ENCODE assay signal across 18 cellular contexts in the genomic region with DNA sequence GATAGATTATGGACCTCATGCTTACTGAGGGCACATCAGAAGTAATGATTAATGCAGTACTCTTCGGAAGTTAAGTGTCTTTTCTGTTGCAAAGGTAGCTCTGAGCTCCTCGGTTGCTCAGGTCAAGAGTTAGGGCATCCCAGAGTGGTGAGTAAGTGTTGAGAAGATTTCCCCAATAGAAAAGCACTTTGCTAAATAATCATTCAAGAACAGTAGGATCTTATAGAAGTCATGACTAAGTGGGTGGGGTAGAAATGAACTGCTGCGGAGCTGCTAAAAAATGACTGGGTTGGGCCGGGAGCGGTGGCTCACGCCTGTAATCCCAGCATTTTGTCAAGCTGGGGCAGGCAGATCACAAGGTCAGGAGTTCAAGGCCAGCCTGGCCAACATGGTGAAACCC.
DNase-seq lines count a peak whose midpoint lies in the region; ATAC-seq, FAIRE-seq and TF ChIP-seq lines count a peak whose summit lies in the region.
"Had no signal": no experiment of that assay in that cellular context is flagged by ENCODE, and none has a peak within 500 bp of the region (broad histone marks: within the 10 kb centered on the region; RNA-seq: fewer than 3 reads in every experiment).

No MANE protein-coding gene starts in this region.

- H3K4me3 ChIP-seq in bronchial epithelial cell (ENCODE audit: low read depth, low read length) (no peak overlapping the region), esophagus muscularis mucosa (no peak overlapping the region), dorsolateral prefrontal cortex (no peak overlapping the region), vagina (no peak overlapping the region)
- H3K4me3 ChIP-seq: BLaER1 treated with 17β-estradiol and CSF1 and Interleukin-3, amounts not matched to agents 10 nM and 100 nM; GM12878; K562 had no signal

- no peaks in the 10 kb centered on the region for H3K27me3 ChIP-seq in bronchial epithelial cell (ENCODE audit: control insufficient read depth, insufficient read depth, low read length)
- H3K27me3 ChIP-seq in esophagus muscularis mucosa: no peaks in the 10 kb centered on the region
- no peaks in the 10 kb centered on the region for H3K27me3 ChIP-seq in dorsolateral prefrontal cortex
- H3K27me3 ChIP-seq in vagina: no peaks in the 10 kb centered on the region
- H3K27me3 ChIP-seq: BLaER1 treated with 17β-estradiol and CSF1 and Interleukin-3, amounts not matched to agents 10 nM and 100 nM had no signal

- no peak for FAIRE-seq in bronchial epithelial cell (lab: Jason Lieb, UNC)
- FAIRE-seq: GM12878, HTR-8/SVneo, K562 had no signal

- CTCF ChIA-PET in RWPE1 (lab: Yijun Ruan, JAX): no interaction called here

- ATAC-seq in GM21515 (IDR thresholded peaks at IDR 0.05; ENCODE audit: unreplicated experiment): no peak
- ATAC-seq: CD8-positive, alpha-beta T cell; GM12878; K562 had no signal

- H3K9me3 ChIP-seq in esophagus muscularis mucosa (no peaks in the 10 kb centered on the region), vagina (no peaks in the 10 kb centered on the region)
- H3K9me3 ChIP-seq: BLaER1 treated with 17β-estradiol and CSF1 and Interleukin-3, amounts not matched to agents 10 nM and 100 nM had no signal

- TF ChIP-seq POLR2A in esophagus muscularis mucosa (IDR thresholded peaks at IDR 0.05; ENCODE audit: low read depth) (no peak), vagina (IDR thresholded peaks at IDR 0.05) (no peak)

- intact Hi-C loops in esophagus muscularis mucosa (cut with DNase I) (no loop called here), dorsolateral prefrontal cortex (cut with DNase I) (no loop called here), vagina (cut with DNase I) (no loop called here)

- H3K27ac ChIP-seq in RWPE1: peak overlapping the region; percentile 62
- no peak overlapping the region for H3K27ac ChIP-seq in esophagus muscularis mucosa (replicated peaks in 1 of 4)
- no peak overlapping the region for H3K27ac ChIP-seq in dorsolateral prefrontal cortex
- H3K27ac ChIP-seq in vagina: no peak overlapping the region
- H3K27ac ChIP-seq: BLaER1 treated with 17β-estradiol and CSF1 and Interleukin-3, amounts not matched to agents 10 nM and 100 nM had no signal

- no peak for TF ChIP-seq EP300 in esophagus muscularis mucosa (IDR thresholded peaks at IDR 0.05)

- POLR2A ChIA-PET in RWPE1 (lab: Yijun Ruan, JAX; ENCODE audit: low non-redundant PET): no interaction called here

- TF ChIP-seq CTCF in RWPE1 (conservative IDR thresholded peaks at IDR 0.05; ENCODE audit: low read depth) (no peak), bronchial epithelial cell (IDR thresholded peaks at IDR 0.05; ENCODE audit: insufficient read depth, low read length, severe bottlenecking) (no peak), esophagus muscularis mucosa (IDR thresholded peaks at IDR 0.05) (no peak), dorsolateral prefrontal cortex (IDR thresholded peaks at IDR 0.05 in 54 of 56, conservative IDR thresholded peaks at IDR 0.05 in 2 of 56; ENCODE audit: low read depth in 1 of 56, partially characterized antibody in 56 of 56) (no peak), vagina (IDR thresholded peaks at IDR 0.05) (no peak)

- 92% methylated on average over 6 of the region's 6 CpGs for WGBS in esophagus muscularis mucosa

- no peaks in the 10 kb centered on the region for H3K4me1 ChIP-seq in esophagus muscularis mucosa
- H3K4me1 ChIP-seq in vagina: no peaks in the 10 kb centered on the region
- H3K4me1 ChIP-seq: BLaER1 treated with 17β-estradiol and CSF1 and Interleukin-3, amounts not matched to agents 10 nM and 100 nM had no signal

- no peaks in the 10 kb centered on the region for H3K36me3 ChIP-seq in bronchial epithelial cell (ENCODE audit: control insufficient read depth, insufficient read depth, low read length)
- no peaks in the 10 kb centered on the region for H3K36me3 ChIP-seq in esophagus muscularis mucosa
- H3K36me3 ChIP-seq in vagina: no peaks in the 10 kb centered on the region
- H3K36me3 ChIP-seq: BLaER1 treated with 17β-estradiol and CSF1 and Interleukin-3, amounts not matched to agents 10 nM and 100 nM had no signal

- DNase-seq in HPDE6-E6E7 (ENCODE audit: extremely low spot score): peak; percentile 11
- DNase-seq in RWPE1 (ENCODE audit: low spot score): peak; percentile 64
- peak; percentile 82 for DNase-seq in bronchial epithelial cell (ENCODE audit: low read depth)
- peak; percentile 39 for DNase-seq in esophagus muscularis mucosa (ENCODE audit: extremely low spot score)
- no peak for DNase-seq in dorsolateral prefrontal cortex
- no peak for DNase-seq in vagina (ENCODE audit: extremely low spot score in 2 of 2)
- DNase-seq in H4 (ENCODE audit: low spot score): no peak
- DNase-seq: Calu3; CD8-positive, alpha-beta T cell; DMS79 treated with DMSO at 0.1 percent for 48 hours; GOT3; H9; IMR-90 had no signal

Comparison
In these comparisons a context has a peak if more than half of its experiments do, and no peak if none do; other contexts are left out.
1. DNase-seq: peak in HPDE6-E6E7 (single experiment), RWPE1 (single experiment), bronchial epithelial cell (single experiment) and esophagus muscularis mucosa (single experiment); none in dorsolateral prefrontal cortex (0 of 10), vagina (0 of 2) and H4 (single experiment).